In the genomic region with DNA sequence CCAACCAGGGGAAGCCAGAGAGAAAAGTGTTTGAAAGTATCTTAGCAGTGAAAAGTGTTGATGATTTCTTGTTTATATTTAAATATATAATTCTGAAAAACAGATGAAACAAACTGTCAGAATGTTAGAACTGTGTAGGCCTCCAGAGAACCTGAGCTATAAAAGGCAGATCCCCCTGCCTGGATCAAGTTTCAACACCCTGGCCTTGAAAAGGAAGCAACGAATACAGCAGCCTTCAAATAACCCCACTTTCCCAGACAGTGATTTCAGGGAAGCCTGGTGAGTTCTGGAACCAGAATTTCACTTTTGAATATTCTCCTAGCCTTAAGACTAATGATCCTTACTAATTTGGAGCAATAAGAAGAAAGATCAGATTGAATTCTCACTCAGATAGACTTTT, we compare ENCODE assay signal across 26 cellular contexts. TPM values are rescaled to one million over a fixed set of nuclear protein-coding genes. Genes with fewer than 3 reads are reported as not detected.
"Had no signal": no experiment of that assay in that cellular context is flagged by ENCODE, and none has a peak within 500 bp of the region (broad histone marks: within the 10 kb centered on the region; RNA-seq: fewer than 3 reads in every experiment).

No MANE protein-coding gene starts in this region.

- H3K27me3 Mint-ChIP-seq: memory B cell had no signal

- H3K4me1 Mint-ChIP-seq: endodermal cell, memory B cell, mesothelial cell of epicardium, naive B cell had no signal

- H3K79me2 ChIP-seq: hepatocyte had no signal

- H3K27ac ChIP-seq: coronary artery, hepatocyte, left ventricle myocardium inferior, lower lobe of right lung, right atrium auricular region, sigmoid colon, stomach, thoracic aorta, transverse colon had no signal

- DNase-seq: effector CD4-positive, alpha-beta T cell; endodermal cell; foreskin melanocyte; head of caudate nucleus; left ventricle myocardium inferior; lower lobe of right lung; naive B cell; sigmoid colon; small intestine; stimulated activated CD4-positive, alpha-beta T cell treated with anti-CD3 and anti-CD28 coated beads, Interleukin-12 subunit alpha, Interleukin-12 subunit beta, amount 100 ng/mL, for 4 hours; stimulated activated naive CD4-positive, alpha-beta T cell; stomach; substantia nigra; transverse colon had no signal

- H3K4me1 ChIP-seq: left ventricle myocardium inferior, lower lobe of right lung, right atrium auricular region, sigmoid colon, stomach, transverse colon had no signal

- H3K9me3 Mint-ChIP-seq: endodermal cell, memory B cell, mesothelial cell of epicardium, naive B cell had no signal

- H3K36me3 ChIP-seq: left ventricle myocardium inferior, lower lobe of right lung, right atrium auricular region, sigmoid colon, stomach, thoracic aorta, transverse colon had no signal

- H3K27ac Mint-ChIP-seq: endodermal cell, memory B cell, mesothelial cell of epicardium, naive B cell had no signal

- H3K9me3 ChIP-seq: left ventricle myocardium inferior, lower lobe of right lung, right atrium auricular region, sigmoid colon, stomach, thoracic aorta, transverse colon had no signal

- H3K4me3 ChIP-seq: coronary artery, hepatocyte, left ventricle myocardium inferior, lower lobe of right lung, right atrium auricular region, sigmoid colon, stomach, thoracic aorta, transverse colon had no signal

- H3K4me2 ChIP-seq: hepatocyte had no signal

- H3K36me3 Mint-ChIP-seq: memory B cell, mesothelial cell of epicardium, naive B cell had no signal

- H3K27me3 ChIP-seq: hepatocyte, right atrium auricular region, sigmoid colon, stomach, transverse colon had no signal

- ATAC-seq: lower lobe of right lung had no signal

- H2AFZ ChIP-seq: hepatocyte had no signal

- H3K4me3 Mint-ChIP-seq: endodermal cell, memory B cell, mesothelial cell of epicardium, naive B cell had no signal

RNA-seq across cellular contexts. Expression of gene TRIM43, which starts 13.3 kb away (rescaled TPM):
- total RNA-seq: dermis microvascular lymphatic vessel endothelial cell, endodermal cell, endothelial cell of umbilical vein, hepatocyte, left ventricle myocardium inferior, lower lobe of right lung, mesothelial cell of epicardium, mucosa of gallbladder, osteocyte, posterior vena cava, right atrium auricular region, sigmoid colon, stomach, thoracic aorta, transverse colon, urinary bladder had no signal
